ENCODE assay signal across 12 cellular contexts in the genomic region with DNA sequence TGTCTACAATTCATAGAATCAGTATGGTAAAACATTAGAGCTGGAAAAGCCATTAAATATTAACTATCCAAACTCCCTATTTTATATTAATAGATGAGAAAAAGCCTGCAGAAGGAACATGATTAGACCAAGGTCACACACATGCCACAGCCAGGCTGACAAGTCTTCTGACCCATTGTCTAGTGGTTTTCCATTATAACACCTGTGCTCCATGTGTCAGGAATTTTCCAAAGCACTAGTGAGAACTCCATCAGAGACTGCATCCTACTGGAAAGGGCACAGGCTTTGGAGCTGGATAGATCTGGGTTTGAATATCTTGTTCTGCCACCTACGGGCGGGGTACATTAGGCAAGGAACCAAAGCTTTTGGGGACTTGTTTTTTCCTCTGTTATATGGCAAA.
DNase-seq lines count a peak whose midpoint lies in the region; ATAC-seq, FAIRE-seq and TF ChIP-seq lines count a peak whose summit lies in the region.
"Had no signal": no experiment of that assay in that cellular context is flagged by ENCODE, and none has a peak within 500 bp of the region (broad histone marks: within the 10 kb centered on the region; RNA-seq: fewer than 3 reads in every experiment).

No MANE protein-coding gene starts in this region.

- no peak overlapping the region for H3K27ac Mint-ChIP-seq in T-cell
- H3K27ac Mint-ChIP-seq: activated CD8-positive, alpha-beta T cell treated with anti-CD3 and anti-CD28 coated beads for 36 hours; activated naive CD4-positive, alpha-beta T cell treated with anti-CD3 and anti-CD28 coated beads for 36 hours had no signal

- peak overlapping the region in 8 of 11 experiments; percentile 45 to 80 (median 70); a peak in 14 of 22 replicates for H3K4me2 ChIP-seq in BLaER1 treated with 17β-estradiol and CSF1 and Interleukin-3, amounts not matched to agents 10 nM and 100 nM
- no peak overlapping the region for H3K4me2 ChIP-seq in hepatocyte

- peaks cover 11 to 24% (median 14%) of the 10 kb centered on the region in 3 donors for H3K9me3 Mint-ChIP-seq in T-cell

- peak overlapping the region in 8 of 11 experiments; percentile 80 to 94 (median 90); a peak in 15 of 22 replicates for H3K27ac ChIP-seq in BLaER1 treated with 17β-estradiol and CSF1 and Interleukin-3, amounts not matched to agents 10 nM and 100 nM
- H3K27ac ChIP-seq in hepatocyte (peak overlapping the region; percentile 93), RWPE1 (no peak overlapping the region)

- peaks cover 18% of the 10 kb centered on the region for H3K36me3 Mint-ChIP-seq in T-cell

- ATAC-seq in T-cell (replicated peaks in 1 of 4), result no peak
- ATAC-seq: activated CD8-positive, alpha-beta T cell treated with anti-CD3 and anti-CD28 coated beads for 36 hours; K562 had no signal

- TF ChIP-seq CTCF in hepatocyte (IDR thresholded peaks at IDR 0.05; ENCODE audit: poor library complexity) (no peak), RWPE1 (conservative IDR thresholded peaks at IDR 0.05; ENCODE audit: low read depth) (no peak)

- DNase-seq in RCC 7860 (ENCODE audit: low spot score) (peak; percentile 85), hepatocyte (ENCODE audit: low spot score) (no peak), renal cortical epithelial cell (ENCODE audit: low read depth) (peak; percentile 91), T-cell (no peak), foreskin melanocyte (no peak), RWPE1 (ENCODE audit: low spot score) (no peak)
- no peak for DNase-seq in stimulated activated CD4-positive, alpha-beta T cell treated with anti-CD3 and anti-CD28 coated beads, Interleukin-15, amount 100 ng/mL, for 24 hours
- DNase-seq: activated CD8-positive, alpha-beta T cell treated with anti-CD3 and anti-CD28 coated beads for 36 hours; activated naive CD4-positive, alpha-beta T cell treated with anti-CD3 and anti-CD28 coated beads for 36 hours; AML-193 had no signal

- H3K4me3 ChIP-seq in BLaER1 treated with 17β-estradiol and CSF1 and Interleukin-3, amounts not matched to agents 10 nM and 100 nM, result no peak overlapping the region
- H3K4me3 ChIP-seq in hepatocyte, result no peak overlapping the region
- H3K4me3 ChIP-seq: K562 had no signal

- H3K9me2 ChIP-seq in hepatocyte (replicated peaks; ENCODE audit: insufficient read depth), result no peaks in the 10 kb centered on the region

- POLR2A ChIA-PET in T-cell (lab: Charles Lee) (no interaction called here), RWPE1 (lab: Yijun Ruan, JAX; ENCODE audit: low non-redundant PET) (no interaction called here)

- no peak overlapping the region for H2AFZ ChIP-seq in hepatocyte

- peak; percentile 98 for FAIRE-seq in RCC 7860 (lab: Jason Lieb, UNC)
- FAIRE-seq: K562 had no signal

- H3K4me1 Mint-ChIP-seq in T-cell, result peaks cover 18 to 21% (median 18%) of the 10 kb centered on the region in 3 donors

- H3K79me2 ChIP-seq in hepatocyte, result no peaks in the 10 kb centered on the region

- CTCF ChIA-PET in T-cell (lab: Charles Lee) (no interaction called here), RWPE1 (lab: Yijun Ruan, JAX) (interaction anchor here (0.6 kb wide), 1 partner anchor 532 kb away, joined by 3 read pairs; no protein-coding TSS in a partner anchor)

- peaks cover 17 to 36% (median 22%) of the 10 kb centered on the region in 11 experiments for H3K9me3 ChIP-seq in BLaER1 treated with 17β-estradiol and CSF1 and Interleukin-3, amounts not matched to agents 10 nM and 100 nM (replicated peaks in 1 of 11)
- H3K9me3 ChIP-seq in hepatocyte (ENCODE audit: low read depth), result no peaks in the 10 kb centered on the region

- H3K36me3 ChIP-seq in BLaER1 treated with 17β-estradiol and CSF1 and Interleukin-3, amounts not matched to agents 10 nM and 100 nM, result peaks cover 0 to 5% (median 0%) of the 10 kb centered on the region in 11 experiments; a peak in 3 of 22 replicates
- H3K36me3 ChIP-seq in hepatocyte (replicated peaks; ENCODE audit: insufficient read depth, low read depth), result no peaks in the 10 kb centered on the region

- H3K27me3 ChIP-seq in BLaER1 treated with 17β-estradiol and CSF1 and Interleukin-3, amounts not matched to agents 10 nM and 100 nM, result no peaks in the 10 kb centered on the region
- H3K27me3 ChIP-seq in hepatocyte, result no peaks in the 10 kb centered on the region

- H3K27me3 Mint-ChIP-seq in T-cell, result no peaks in the 10 kb centered on the region
- H3K27me3 Mint-ChIP-seq: activated CD8-positive, alpha-beta T cell treated with anti-CD3 and anti-CD28 coated beads for 36 hours had no signal

- H4K20me1 ChIP-seq in BLaER1 treated with 17β-estradiol and CSF1 and Interleukin-3, amounts not matched to agents 10 nM and 100 nM, result no peaks in the 10 kb centered on the region
- no peaks in the 10 kb centered on the region for H4K20me1 ChIP-seq in hepatocyte (ENCODE audit: insufficient read depth, poor library complexity, severe bottlenecking)

- H3K4me3 Mint-ChIP-seq in T-cell, result no peak overlapping the region
- H3K4me3 Mint-ChIP-seq: activated CD8-positive, alpha-beta T cell treated with anti-CD3 and anti-CD28 coated beads for 36 hours; activated naive CD4-positive, alpha-beta T cell treated with anti-CD3 and anti-CD28 coated beads for 36 hours had no signal

- H3K9ac ChIP-seq in BLaER1 treated with 17β-estradiol and CSF1 and Interleukin-3, amounts not matched to agents 10 nM and 100 nM, result no peak overlapping the region

- H3K4me1 ChIP-seq in BLaER1 treated with 17β-estradiol and CSF1 and Interleukin-3, amounts not matched to agents 10 nM and 100 nM, result peaks cover 22 to 62% (median 42%) of the 10 kb centered on the region in 10 experiments
- peaks cover 59% of the 10 kb centered on the region for H3K4me1 ChIP-seq in hepatocyte (ENCODE audit: insufficient read depth)

- WGBS in hepatocyte (ENCODE audit: low lambda C conversion rate, missing lambda C conversion rate), result 100% methylated on average over 2 of the region's 2 CpGs

Comparison
In these comparisons a context has a peak if more than half of its experiments do, and no peak if none do; other contexts are left out.
1. DNase-seq: peak in RCC 7860 (single experiment) and renal cortical epithelial cell (single experiment); none in hepatocyte (single experiment), T-cell (0 of 34), foreskin melanocyte (single experiment), RWPE1 (single experiment) and stimulated activated CD4-positive, alpha-beta T cell treated with anti-CD3 and anti-CD28 coated beads, Interleukin-15, amount 100 ng/mL, for 24 hours (single experiment).